Comparison of ENCODE assay signal across 18 cellular contexts in genomic region chr11:47586456-47586855, GRCh38. TPM values are rescaled to one million over a fixed set of nuclear protein-coding genes. Genes with fewer than 3 reads are reported as not detected.
DNase-seq lines count a peak whose midpoint lies in the region; ATAC-seq lines count a peak whose summit lies in the region.
"Had no signal": no experiment of that assay in that cellular context is flagged by ENCODE, and none has a peak within 500 bp of the region (broad histone marks: within the 10 kb centered on the region; RNA-seq: fewer than 3 reads in every experiment).

Gene FAM180B, plus strand, starts transcription at chr11:47586678. Its CDS starts 91 bp downstream, at chr11:47586769.

- H2BK120ac ChIP-seq in mesendoderm (ENCODE audit: low read depth, low read length) = no peak within 1 kb of the TSS

- H3K27ac ChIP-seq in angular gyrus (ENCODE audit: low read depth, low read length) = peak within 1 kb of the TSS; percentile 31
- peak within 1 kb of the TSS; percentile 30 for H3K27ac ChIP-seq in layer of hippocampus (ENCODE audit: low read depth, low read length)
- no peak within 1 kb of the TSS for H3K27ac ChIP-seq in mesendoderm (ENCODE audit: low read depth, low read length)
- H3K27ac ChIP-seq: foreskin keratinocyte had no signal

- no peak within 1 kb of the TSS for H3K56ac ChIP-seq in mesendoderm (ENCODE audit: low read length)

- no peaks in the 10 kb centered on the region for H3K79me1 ChIP-seq in mesendoderm (ENCODE audit: low read length)

- no peak within 1 kb of the TSS for H3K4me2 ChIP-seq in mesendoderm (ENCODE audit: low read length)

- H3K36me3 ChIP-seq in mesendoderm (ENCODE audit: control insufficient read depth, insufficient read depth, low read length) = peaks cover 12% of the 10 kb centered on the region
- H3K36me3 ChIP-seq: breast epithelium had no signal

- no peak for DNase-seq in activated naive CD4-positive, alpha-beta T cell treated with anti-CD3 and anti-CD28 coated beads, Interleukin-2, amount 10 ng/mL, durations not matched to agents 7 days and 5 days
- DNase-seq in stimulated activated naive B cell treated with anti-CD40 and anti-IgM and Interleukin-4, amounts not matched to agents 10 μg/mL and 1 μg/mL and 100 μg/mL, for 72 hours = no peak
- DNase-seq in mesendoderm (no peak), NCI-H2196 (lab: John Stamatoyannopoulos, UW; ENCODE audit: unreplicated experiment) (no peak), iPS-NIHi7 (ENCODE audit: extremely low spot score) (no peak)
- DNase-seq: ACHN; activated B cell treated with CpG ODN at 0.5 μM for 24 hours; activated CD8-positive, alpha-beta memory T cell treated with anti-CD3 and anti-CD28 coated beads, Interleukin-2, amount 10 ng/mL, durations not matched to agents 7 days and 5 days; activated naive CD4-positive, alpha-beta T cell; CD8-positive, alpha-beta memory T cell; foreskin keratinocyte; NCI-H82; T-helper 1 cell had no signal

- no peak within 1 kb of the TSS for H3K23ac ChIP-seq in mesendoderm (ENCODE audit: low read length)

- no peak within 1 kb of the TSS for H4K5ac ChIP-seq in mesendoderm (ENCODE audit: low read length)

- H3K4me3 ChIP-seq in mesendoderm (ENCODE audit: low read length) = no peak within 1 kb of the TSS

- no peaks in the 10 kb centered on the region for H3K4me1 ChIP-seq in mesendoderm (ENCODE audit: control insufficient read depth, low read depth, low read length)
- H3K4me1 ChIP-seq: breast epithelium, foreskin keratinocyte had no signal

- no peak within 1 kb of the TSS for H3K4me3 Mint-ChIP-seq in activated naive CD4-positive, alpha-beta T cell treated with anti-CD3 and anti-CD28 coated beads, Interleukin-2, amount 50 U/mL, for 24 hours
- no peak within 1 kb of the TSS for H3K4me3 Mint-ChIP-seq in activated naive CD4-positive, alpha-beta T cell treated with anti-CD3 and anti-CD28 coated beads, Interleukin-2, amount 10 ng/mL, durations not matched to agents 7 days and 5 days
- no peak within 1 kb of the TSS for H3K4me3 Mint-ChIP-seq in stimulated activated naive B cell treated with anti-CD40 and anti-IgM and Interleukin-4, amounts not matched to agents 10 μg/mL and 1 μg/mL and 100 μg/mL, for 72 hours
- H3K4me3 Mint-ChIP-seq: activated B cell treated with CpG ODN at 0.5 μM for 24 hours; activated CD8-positive, alpha-beta memory T cell treated with anti-CD3 and anti-CD28 coated beads, Interleukin-2, amount 10 ng/mL, durations not matched to agents 7 days and 5 days; CD8-positive, alpha-beta memory T cell; memory B cell had no signal

- peak within 1 kb of the TSS; percentile 79 for H3K27ac Mint-ChIP-seq in activated naive CD4-positive, alpha-beta T cell treated with anti-CD3 and anti-CD28 coated beads, Interleukin-2, amount 50 U/mL, for 24 hours
- H3K27ac Mint-ChIP-seq in activated naive CD4-positive, alpha-beta T cell treated with anti-CD3 and anti-CD28 coated beads, Interleukin-2, amount 10 ng/mL, durations not matched to agents 7 days and 5 days = no peak within 1 kb of the TSS
- H3K27ac Mint-ChIP-seq in stimulated activated naive B cell treated with anti-CD40 and anti-IgM and Interleukin-4, amounts not matched to agents 10 μg/mL and 1 μg/mL and 100 μg/mL, for 72 hours = peak within 1 kb of the TSS; percentile 75
- H3K27ac Mint-ChIP-seq: activated B cell treated with CpG ODN at 0.5 μM for 24 hours; activated CD8-positive, alpha-beta memory T cell treated with anti-CD3 and anti-CD28 coated beads, Interleukin-2, amount 10 ng/mL, durations not matched to agents 7 days and 5 days; memory B cell had no signal

- no peaks in the 10 kb centered on the region for H3K27me3 Mint-ChIP-seq in activated naive CD4-positive, alpha-beta T cell treated with anti-CD3 and anti-CD28 coated beads, Interleukin-2, amount 50 U/mL, for 24 hours
- H3K27me3 Mint-ChIP-seq in activated naive CD4-positive, alpha-beta T cell treated with anti-CD3 and anti-CD28 coated beads, Interleukin-2, amount 10 ng/mL, durations not matched to agents 7 days and 5 days = no peaks in the 10 kb centered on the region
- H3K27me3 Mint-ChIP-seq in stimulated activated naive B cell treated with anti-CD40 and anti-IgM and Interleukin-4, amounts not matched to agents 10 μg/mL and 1 μg/mL and 100 μg/mL, for 72 hours = peaks cover 0 to 5% of the 10 kb centered on the region in 2 donors
- H3K27me3 Mint-ChIP-seq: activated B cell treated with CpG ODN at 0.5 μM for 24 hours; activated CD8-positive, alpha-beta memory T cell treated with anti-CD3 and anti-CD28 coated beads, Interleukin-2, amount 10 ng/mL, durations not matched to agents 7 days and 5 days; CD8-positive, alpha-beta memory T cell; memory B cell had no signal

- H3K18ac ChIP-seq in mesendoderm (ENCODE audit: low read length) = no peak within 1 kb of the TSS

- H3K79me2 ChIP-seq in mesendoderm (ENCODE audit: control insufficient read depth, insufficient read depth, low read length) = no peaks in the 10 kb centered on the region

- no peak within 1 kb of the TSS for H2AK5ac ChIP-seq in mesendoderm (ENCODE audit: low read length)

- no peak within 1 kb of the TSS for H4K8ac ChIP-seq in mesendoderm (ENCODE audit: low read depth, low read length)

- no peak for ATAC-seq in stimulated activated naive B cell treated with anti-CD40 and anti-IgM and Interleukin-4, amounts not matched to agents 10 μg/mL and 1 μg/mL and 100 μg/mL, for 72 hours (replicated peaks)
- ATAC-seq: activated CD8-positive, alpha-beta memory T cell treated with anti-CD3 and anti-CD28 coated beads, Interleukin-2, amount 10 ng/mL, durations not matched to agents 7 days and 5 days; foreskin keratinocyte had no signal

- H3K9ac ChIP-seq in mesendoderm (ENCODE audit: low read length) = no peak within 1 kb of the TSS

- no peak within 1 kb of the TSS for H2BK15ac ChIP-seq in mesendoderm (replicated peaks; ENCODE audit: low read depth)

- H3K4ac ChIP-seq in mesendoderm (ENCODE audit: low read depth, low read length) = no peak within 1 kb of the TSS

- H2BK5ac ChIP-seq in mesendoderm (ENCODE audit: low read length) = no peak within 1 kb of the TSS

- no peaks in the 10 kb centered on the region for H3K9me3 Mint-ChIP-seq in activated naive CD4-positive, alpha-beta T cell treated with anti-CD3 and anti-CD28 coated beads, Interleukin-2, amount 50 U/mL, for 24 hours
- no peaks in the 10 kb centered on the region for H3K9me3 Mint-ChIP-seq in activated naive CD4-positive, alpha-beta T cell treated with anti-CD3 and anti-CD28 coated beads, Interleukin-2, amount 10 ng/mL, durations not matched to agents 7 days and 5 days
- no peaks in the 10 kb centered on the region for H3K9me3 Mint-ChIP-seq in stimulated activated naive B cell treated with anti-CD40 and anti-IgM and Interleukin-4, amounts not matched to agents 10 μg/mL and 1 μg/mL and 100 μg/mL, for 72 hours
- H3K9me3 Mint-ChIP-seq: activated B cell treated with CpG ODN at 0.5 μM for 24 hours; CD8-positive, alpha-beta memory T cell; memory B cell had no signal

- H3K27me3 ChIP-seq in layer of hippocampus (ENCODE audit: control insufficient read depth, insufficient read depth, low read length) = no peaks in the 10 kb centered on the region
- no peaks in the 10 kb centered on the region for H3K27me3 ChIP-seq in mesendoderm (ENCODE audit: insufficient read depth, low read length, poor library complexity)
- H3K27me3 ChIP-seq: breast epithelium had no signal

- H3K4me1 Mint-ChIP-seq in activated naive CD4-positive, alpha-beta T cell treated with anti-CD3 and anti-CD28 coated beads, Interleukin-2, amount 50 U/mL, for 24 hours = peaks cover 5% of the 10 kb centered on the region
- peaks cover 2% of the 10 kb centered on the region for H3K4me1 Mint-ChIP-seq in activated naive CD4-positive, alpha-beta T cell treated with anti-CD3 and anti-CD28 coated beads, Interleukin-2, amount 10 ng/mL, durations not matched to agents 7 days and 5 days
- H3K4me1 Mint-ChIP-seq in stimulated activated naive B cell treated with anti-CD40 and anti-IgM and Interleukin-4, amounts not matched to agents 10 μg/mL and 1 μg/mL and 100 μg/mL, for 72 hours = peaks cover 6 to 11% of the 10 kb centered on the region in 2 donors
- H3K4me1 Mint-ChIP-seq: activated B cell treated with CpG ODN at 0.5 μM for 24 hours, memory B cell had no signal

- no CpG with 5 or more reads among the region's 6 CpGs for WGBS in mesendoderm (ENCODE audit: extremely low coverage, insufficient coverage, low lambda C conversion rate)

- CTCF ChIA-PET in activated naive CD4-positive, alpha-beta T cell treated with anti-CD3 and anti-CD28 coated beads, Interleukin-2, amount 10 ng/mL, durations not matched to agents 7 days and 5 days (lab: Charles Lee) = no interaction called here

- H3K36me3 Mint-ChIP-seq in activated naive CD4-positive, alpha-beta T cell treated with anti-CD3 and anti-CD28 coated beads, Interleukin-2, amount 50 U/mL, for 24 hours = peaks cover 10% of the 10 kb centered on the region
- peaks cover 24% of the 10 kb centered on the region for H3K36me3 Mint-ChIP-seq in activated naive CD4-positive, alpha-beta T cell treated with anti-CD3 and anti-CD28 coated beads, Interleukin-2, amount 10 ng/mL, durations not matched to agents 7 days and 5 days
- H3K36me3 Mint-ChIP-seq in stimulated activated naive B cell treated with anti-CD40 and anti-IgM and Interleukin-4, amounts not matched to agents 10 μg/mL and 1 μg/mL and 100 μg/mL, for 72 hours = peaks cover 32 to 37% of the 10 kb centered on the region in 2 donors

RNA-seq across cellular contexts. Expression of gene FAM180B, which starts in this region (rescaled TPM):
- polyA plus RNA-seq in mesendoderm (2013, experiment 1 of 2) = 0.07 TPM
- polyA plus RNA-seq in mesendoderm (2013, experiment 2 of 2) = 0.03 TPM
- polyA plus RNA-seq: CD8-positive, alpha-beta memory T cell; foreskin keratinocyte had no signal
